ENCODE assay signal across 8 cellular contexts in genomic region chr14:54487771-54488170, GRCh38. TPM values are rescaled to one million over a fixed set of nuclear protein-coding genes. Genes with fewer than 3 reads are reported as not detected.
DNase-seq lines count a peak whose midpoint lies in the region; ATAC-seq and TF ChIP-seq lines count a peak whose summit lies in the region.

No MANE protein-coding gene starts in this region.

- no peaks in the 10 kb centered on the region; the same call in 1 of the 2 replicates for H3K36me3 ChIP-seq in H7 (replicated peaks; ENCODE audit: control insufficient read depth, insufficient read depth, low read length)

- peak overlapping the region; percentile 93 for H3K27ac ChIP-seq in AG04450 (ENCODE audit: low read depth, low read length)
- peak overlapping the region; percentile 96 for H3K27ac ChIP-seq in VCaP

- H3K27me3 ChIP-seq in AG04450 (ENCODE audit: control insufficient read depth, insufficient read depth, low read length) (no peaks in the 10 kb centered on the region), H7 (ENCODE audit: control insufficient read depth, insufficient read depth, low read length) (no peaks in the 10 kb centered on the region)

- H3K9me3 ChIP-seq in AG04450 (ENCODE audit: control insufficient read depth, insufficient read depth, low read length) = no peaks in the 10 kb centered on the region

- CTCF ChIA-PET in AG04450 (lab: Charles Lee) = interaction anchor here (1.0 to 3.5 kb wide), 3 partner anchors 21 to 203 kb away, joined by 3 to 20 read pairs (median 7); partner anchors contain the start of genes CGRRF1 and SAMD4A

- TF ChIP-seq CTCF in AG04450 (IDR thresholded peaks at IDR 0.05; ENCODE audit: low read depth, low read length) (no peak), VCaP (conservative IDR thresholded peaks at IDR 0.05) (no peak), foreskin fibroblast (IDR thresholded peaks at IDR 0.05; ENCODE audit: low read depth, low read length) (no peak)

- POLR2A ChIA-PET in AG04450 (lab: Yijun Ruan, JAX) = interaction anchor here (0.7 to 1.7 kb wide), 4 partner anchors 13 to 71 kb away, joined by 3 to 12 read pairs (median 6); partner anchors contain the start of gene CGRRF1

- H3K4me3 ChIP-seq in AG04450 (ENCODE audit: low read depth, low read length) (peak overlapping the region; percentile 91), H7 (ENCODE audit: insufficient read depth, low read depth, low read length) (peak overlapping the region; percentile 89), foreskin fibroblast (ENCODE audit: low read depth in 1 of 2, low read length in 2 of 2) (peak overlapping the region; percentile 72 to 93)

- no peak for ATAC-seq in activated CD4-positive, CD25-positive, alpha-beta regulatory T cell treated with anti-CD3 and anti-CD28 coated beads, Interleukin-2, amount 50 U/mL, for 24 hours
- ATAC-seq in GM19324 (IDR thresholded peaks at IDR 0.05; ENCODE audit: low FRiP score, unreplicated experiment) = no peak

- DNase-seq in AG04450 (ENCODE audit: low read depth, low spot score) = no peak
- peak; percentile 58 for DNase-seq in H7
- peak; percentile 26 to 68 for DNase-seq in foreskin fibroblast
- DNase-seq in pons (ENCODE audit: low spot score) = peak; percentile 47
- no peak for DNase-seq in posterior vena cava (ENCODE audit: low spot score)

- intact Hi-C loops in posterior vena cava (cut with DNase I) = no loop called here

RNA-seq across cellular contexts. Expression of gene GMFB, which starts 1.0 kb away (rescaled TPM):
- 34.2 and 49.2 TPM in 2 replicates for polyA plus RNA-seq in AG04450 (2011; rRNA removed)
- 17.4 and 32.9 TPM in 2 replicates for polyA minus RNA-seq in AG04450 (2011; rRNA and poly(A)+ RNA removed)
- 64.2 and 73.3 TPM in 2 replicates for total RNA-seq in H7 (2014; rRNA removed; shearing (Covaris generic))
- total RNA-seq in posterior vena cava = 10 to 100 TPM; 60.0 to 60.8 TPM

RNA-seq across cellular contexts. Expression of gene CGRRF1, which starts 21.9 kb away (rescaled TPM):
- polyA plus RNA-seq in AG04450 (2011; rRNA removed) = 15.2 and 22.2 TPM in 2 replicates
- 7.1 and 7.9 TPM in 2 replicates for polyA minus RNA-seq in AG04450 (2011; rRNA and poly(A)+ RNA removed)
- total RNA-seq in H7 (2014; rRNA removed; shearing (Covaris generic)) = 9.1 and 17.7 TPM in 2 replicates
- 10 to 100 TPM; 27.5 to 32.6 TPM for total RNA-seq in posterior vena cava

RNA-seq across cellular contexts. Expression of gene CNIH1, which starts 46.6 kb away (rescaled TPM):
- 248 and 254 TPM in 2 replicates for polyA plus RNA-seq in AG04450 (2011; rRNA removed)
- 315 and 364 TPM in 2 replicates for polyA minus RNA-seq in AG04450 (2011; rRNA and poly(A)+ RNA removed)
- 98.5 and 116 TPM in 2 replicates for total RNA-seq in H7 (2014; rRNA removed; shearing (Covaris generic))
- 100 to 1,000 TPM; 104 to 110 TPM for total RNA-seq in posterior vena cava

Comparison
In these comparisons a context has a peak if more than half of its experiments do, and no peak if none do; other contexts are left out.
1. DNase-seq: peak in H7 (single experiment), foreskin fibroblast (2 of 2) and pons (single experiment); none in AG04450 (single experiment) and posterior vena cava (single experiment).
2. Peak in every context shown above with its lines, with median percentiles within 50 percentile points of each other: H3K4me3 ChIP-seq.